In genomic region chr19:13588953-13589833, GRCh38 we compare ENCODE assay signal across 9 cellular contexts.
DNase-seq lines count a peak whose midpoint lies in the region; ATAC-seq and TF ChIP-seq lines count a peak whose summit lies in the region.
"Had no signal": no experiment of that assay in that cellular context is flagged by ENCODE, and none has a peak within 500 bp of the region (broad histone marks: within the 10 kb centered on the region; RNA-seq: fewer than 3 reads in every experiment).

No MANE protein-coding gene starts in this region.

- intact Hi-C loops in stomach (cut with DNase I; ENCODE audit: low total_unique reads): loop anchor here (5.0 kb wide), 1 partner anchor 312 kb away; no protein-coding TSS in a partner anchor

- H3K9me3 Mint-ChIP-seq in CD4-positive, CD25-positive, alpha-beta regulatory T cell: peaks cover 0 to 2% (median 0%) of the 10 kb centered on the region in 7 donors
- no peaks in the 10 kb centered on the region for H3K9me3 Mint-ChIP-seq in activated T-cell treated with anti-CD3 and anti-CD28 coated beads, Interleukin-2, amount 50 U/mL, for 72 hours
- no peaks in the 10 kb centered on the region for H3K9me3 Mint-ChIP-seq in neural progenitor cell
- H3K9me3 Mint-ChIP-seq: T-helper 1 cell treated with Interleukin-12 subunit alpha and Interleukin-12 subunit beta and Interleukin-4 antibody, amounts not matched to agents 30 μg/mL and 1 μg/mL, for 36 hours had no signal

- peaks cover 6% of the 10 kb centered on the region for H3K27me3 Mint-ChIP-seq in CD4-positive, CD25-positive, alpha-beta regulatory T cell
- peaks cover 4% of the 10 kb centered on the region for H3K27me3 Mint-ChIP-seq in activated T-cell treated with anti-CD3 and anti-CD28 coated beads, Interleukin-2, amount 50 U/mL, for 72 hours (ENCODE audit: low read depth)
- peaks cover 15% of the 10 kb centered on the region for H3K27me3 Mint-ChIP-seq in neural progenitor cell (ENCODE audit: insufficient read depth, low read depth)

- 21 to 29% (median 24%) methylated on average over 27 to 29 of the region's 29 CpGs for WGBS in stomach, 5 donors

- TF ChIP-seq CTCF in HFF-Myc (IDR thresholded peaks at IDR 0.05; ENCODE audit: low read depth, low read length, missing control alignments) (peak; percentile 96), Peyer's patch (IDR thresholded peaks at IDR 0.05) (peak; percentile 69 to 98 (median 84)), neural progenitor cell (IDR thresholded peaks at IDR 0.05) (peak; percentile 97), stomach (IDR thresholded peaks at IDR 0.05) (peak in 5 of 7 experiments; percentile 70 to 94 (median 91))

- H3K27ac ChIP-seq in CD4-positive, CD25-positive, alpha-beta regulatory T cell (ENCODE audit: insufficient read depth, low read length, poor library complexity, severe bottlenecking): no peak overlapping the region
- H3K27ac ChIP-seq in Peyer's patch (no peak overlapping the region), neural progenitor cell (no peak overlapping the region), stomach (no peak overlapping the region)

- no peaks in the 10 kb centered on the region for H3F3A ChIP-seq in neural progenitor cell (ENCODE audit: low read depth)

- no peak overlapping the region for H2AFZ ChIP-seq in neural progenitor cell (replicated peaks)

- no peaks in the 10 kb centered on the region for H3K9me3 ChIP-seq in CD4-positive, CD25-positive, alpha-beta regulatory T cell (ENCODE audit: control insufficient read depth in 2 of 2, low read length in 2 of 2)
- H3K9me3 ChIP-seq in Peyer's patch: no peaks in the 10 kb centered on the region
- no peaks in the 10 kb centered on the region for H3K9me3 ChIP-seq in neural progenitor cell (ENCODE audit: low read depth)
- no peaks in the 10 kb centered on the region for H3K9me3 ChIP-seq in stomach

- peak; percentile 76 to 94 for ATAC-seq in CD4-positive, CD25-positive, alpha-beta regulatory T cell (ENCODE audit: low read depth in 2 of 2)
- peak; percentile 87 to 88 for ATAC-seq in activated T-cell treated with anti-CD3 and anti-CD28 coated beads, Interleukin-2, amount 50 U/mL, for 72 hours (replicated peaks in 1 of 2)
- no peak for ATAC-seq in GM21367 (IDR thresholded peaks at IDR 0.05; ENCODE audit: unreplicated experiment)

- peak overlapping the region; percentile 49 for H3K4me2 ChIP-seq in neural progenitor cell

- no peak for TF ChIP-seq EP300 in stomach (IDR thresholded peaks at IDR 0.05)

- H3K4me3 Mint-ChIP-seq in CD4-positive, CD25-positive, alpha-beta regulatory T cell: no peak overlapping the region
- H3K4me3 Mint-ChIP-seq in activated T-cell treated with anti-CD3 and anti-CD28 coated beads, Interleukin-2, amount 50 U/mL, for 72 hours: no peak overlapping the region
- H3K4me3 Mint-ChIP-seq in neural progenitor cell: no peak overlapping the region
- H3K4me3 Mint-ChIP-seq: T-helper 1 cell treated with Interleukin-12 subunit alpha and Interleukin-12 subunit beta and Interleukin-4 antibody, amounts not matched to agents 30 μg/mL and 1 μg/mL, for 36 hours had no signal

- no peaks in the 10 kb centered on the region for H3K27me3 ChIP-seq in CD4-positive, CD25-positive, alpha-beta regulatory T cell (ENCODE audit: control insufficient read depth, insufficient read depth, low read length)
- H3K27me3 ChIP-seq in Peyer's patch (no peaks in the 10 kb centered on the region), neural progenitor cell (peaks cover 12% of the 10 kb centered on the region), stomach (peaks cover 3 to 58% (median 11%) of the 10 kb centered on the region in 3 donors)

- no peaks in the 10 kb centered on the region for H3K79me2 ChIP-seq in neural progenitor cell (ENCODE audit: low read depth)

- H3K36me3 ChIP-seq in CD4-positive, CD25-positive, alpha-beta regulatory T cell (ENCODE audit: control insufficient read depth, insufficient read depth, low read length): no peaks in the 10 kb centered on the region
- H3K36me3 ChIP-seq in Peyer's patch (no peaks in the 10 kb centered on the region), neural progenitor cell (no peaks in the 10 kb centered on the region), stomach (no peaks in the 10 kb centered on the region)

- H4K20me1 ChIP-seq in neural progenitor cell (ENCODE audit: low read depth): no peaks in the 10 kb centered on the region

- no peak for TF ChIP-seq POLR2A in Peyer's patch (IDR thresholded peaks at IDR 0.05)
- no peak for TF ChIP-seq POLR2A in stomach (IDR thresholded peaks at IDR 0.05)

- H3K4me1 Mint-ChIP-seq in CD4-positive, CD25-positive, alpha-beta regulatory T cell: peaks cover 0 to 5% (median 0%) of the 10 kb centered on the region in 4 donors
- no peaks in the 10 kb centered on the region for H3K4me1 Mint-ChIP-seq in activated T-cell treated with anti-CD3 and anti-CD28 coated beads, Interleukin-2, amount 50 U/mL, for 72 hours (ENCODE audit: low read depth)
- no peaks in the 10 kb centered on the region for H3K4me1 Mint-ChIP-seq in neural progenitor cell

- H3K9ac ChIP-seq in neural progenitor cell: no peak overlapping the region

- no peak overlapping the region for H3K27ac Mint-ChIP-seq in CD4-positive, CD25-positive, alpha-beta regulatory T cell
- no peak overlapping the region for H3K27ac Mint-ChIP-seq in activated T-cell treated with anti-CD3 and anti-CD28 coated beads, Interleukin-2, amount 50 U/mL, for 72 hours
- H3K27ac Mint-ChIP-seq in neural progenitor cell: no peak overlapping the region
- H3K27ac Mint-ChIP-seq: T-helper 1 cell treated with Interleukin-12 subunit alpha and Interleukin-12 subunit beta and Interleukin-4 antibody, amounts not matched to agents 30 μg/mL and 1 μg/mL, for 36 hours had no signal

- H3K4me1 ChIP-seq in CD4-positive, CD25-positive, alpha-beta regulatory T cell (ENCODE audit: control insufficient read depth, insufficient read depth, low read length, poor library complexity, severe bottlenecking): peaks cover 5% of the 10 kb centered on the region
- H3K4me1 ChIP-seq in Peyer's patch (peaks cover 0 to 6% (median 0%) of the 10 kb centered on the region in 4 donors), neural progenitor cell (no peaks in the 10 kb centered on the region), stomach (peaks cover 0 to 6% (median 2%) of the 10 kb centered on the region in 4 donors)

- DNase-seq in CD4-positive, CD25-positive, alpha-beta regulatory T cell: peak; percentile 60 to 76 (median 74)
- DNase-seq in HFF-Myc (ENCODE audit: extremely low read depth, low read depth) (no peak), Peyer's patch (peak; percentile 68 to 85 (median 82)), fibroblast of peridontal ligament (ENCODE audit: extremely low read depth) (peak; percentile 51), neural progenitor cell (ENCODE audit: low spot score) (peak; percentile 84), stomach (peak; percentile 77)
- DNase-seq in activated T-cell treated with anti-CD3 and anti-CD28 coated beads, Interleukin-2, amount 50 U/mL, for 72 hours: peak; percentile 81 to 89

- no peak overlapping the region for H3K4me3 ChIP-seq in CD4-positive, CD25-positive, alpha-beta regulatory T cell (ENCODE audit: low read depth, low read length)
- H3K4me3 ChIP-seq in HFF-Myc (replicated peaks; ENCODE audit: low read depth, low read length) (no peak overlapping the region), Peyer's patch (no peak overlapping the region), neural progenitor cell (no peak overlapping the region), stomach (no peak overlapping the region)

- H3K36me3 Mint-ChIP-seq in CD4-positive, CD25-positive, alpha-beta regulatory T cell: no peaks in the 10 kb centered on the region
- no peaks in the 10 kb centered on the region for H3K36me3 Mint-ChIP-seq in activated T-cell treated with anti-CD3 and anti-CD28 coated beads, Interleukin-2, amount 50 U/mL, for 72 hours (ENCODE audit: insufficient read depth in 2 of 2)
- H3K36me3 Mint-ChIP-seq in neural progenitor cell: no peaks in the 10 kb centered on the region
